ENCODE assay signal across 9 cellular contexts in the genomic region with DNA sequence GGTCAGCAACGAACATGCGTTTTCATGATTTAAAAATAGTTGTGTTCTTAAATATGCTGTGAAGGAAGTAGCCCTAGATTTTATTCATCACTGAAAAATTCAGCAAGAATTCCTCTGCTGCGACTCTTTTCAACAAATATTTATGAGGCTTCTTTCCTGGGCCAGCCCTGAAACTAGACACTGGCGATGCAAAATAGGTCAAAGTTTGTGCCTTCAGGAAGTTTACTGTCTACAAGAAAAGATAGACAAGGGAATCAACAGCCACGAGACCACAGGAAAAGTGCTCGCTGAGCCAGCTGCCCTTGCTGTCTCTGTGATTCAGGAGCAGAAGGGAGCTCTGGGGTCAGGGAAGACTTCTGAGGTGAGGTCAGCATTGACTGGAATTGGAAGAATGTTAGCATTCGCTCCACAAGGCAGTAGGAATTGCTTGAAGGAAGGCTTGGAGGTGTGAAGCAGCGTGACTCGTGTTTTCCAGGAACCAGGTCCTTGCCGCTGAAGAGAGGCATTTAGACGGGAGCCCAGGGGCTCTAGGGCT. TPM values are rescaled to one million over a fixed set of nuclear protein-coding genes. Genes with fewer than 3 reads are reported as not detected.
DNase-seq lines count a peak whose midpoint lies in the region; ATAC-seq and TF ChIP-seq lines count a peak whose summit lies in the region.
"Had no signal": no experiment of that assay in that cellular context is flagged by ENCODE, and none has a peak within 500 bp of the region (broad histone marks: within the 10 kb centered on the region; RNA-seq: fewer than 3 reads in every experiment).

No MANE protein-coding gene starts in this region.

- peaks cover 58 to 69% of the 10 kb centered on the region in 2 donors for H3K4me1 Mint-ChIP-seq in natural killer cell

- peaks cover 0 to 4% of the 10 kb centered on the region in 2 donors for H3K27me3 Mint-ChIP-seq in natural killer cell (ENCODE audit: low read depth in 2 of 2)

- no peaks in the 10 kb centered on the region for H3K27me3 ChIP-seq in NT2/D1 (ENCODE audit: insufficient read depth, insufficient read length)

- TF ChIP-seq CTCF in choroid plexus epithelial cell (conservative IDR thresholded peaks at IDR 0.05; ENCODE audit: low read depth, low read length) (no peak), natural killer cell (IDR thresholded peaks at IDR 0.05) (no peak)

- DNase-seq in EL (peak; percentile 98), NT2/D1 (ENCODE audit: low read depth, low spot score) (no peak), choroid plexus epithelial cell (ENCODE audit: low read depth) (peak; percentile 90), natural killer cell (no peak), NCI-H1694 (lab: John Stamatoyannopoulos, UW) (no peak)
- DNase-seq in activated CD8-positive, alpha-beta memory T cell treated with anti-CD3 and anti-CD28 coated beads, Interleukin-2, amount 50 U/mL, for 4 hours, result no peak
- DNase-seq in central memory CD4-positive, alpha-beta T cell, result no peak
- DNase-seq: OCI-M1 had no signal

- H3K9me3 ChIP-seq in NT2/D1 (ENCODE audit: insufficient read depth, low read length), result no peaks in the 10 kb centered on the region

- peak overlapping the region; percentile 56 for H3K9ac ChIP-seq in NT2/D1 (ENCODE audit: insufficient read length, low read depth)

- peak overlapping the region; percentile 99 for H3K4me3 Mint-ChIP-seq in natural killer cell

- H3K4me1 ChIP-seq in NT2/D1 (ENCODE audit: insufficient read depth, insufficient read length), result no peaks in the 10 kb centered on the region

- intact Hi-C loops in natural killer cell (cut with micrococcal nuclease), result loop anchor here (5.0 to 10.0 kb wide), 2 partner anchors 52 to 360 kb away; a partner anchor contains a TSS

- H3K27ac Mint-ChIP-seq in natural killer cell, result peak overlapping the region in 1 of 2 donors; percentile 89

- H3K9me3 Mint-ChIP-seq in natural killer cell, result no peaks in the 10 kb centered on the region

- H3K36me3 Mint-ChIP-seq in natural killer cell, result peaks cover 5% of the 10 kb centered on the region

- H3K4me3 ChIP-seq in NT2/D1 (ENCODE audit: insufficient read length, low read depth) (no peak overlapping the region), choroid plexus epithelial cell (ENCODE audit: low read depth, low read length) (no peak overlapping the region)

- peaks cover 26% of the 10 kb centered on the region for H3K36me3 ChIP-seq in NT2/D1 (ENCODE audit: insufficient read depth, insufficient read length, low read length)

- no peak for ATAC-seq in natural killer cell
- no peak for ATAC-seq in activated CD4-positive, CD25-positive, alpha-beta regulatory T cell treated with anti-CD3 and anti-CD28 coated beads, Interleukin-2, amount 50 U/mL, for 24 hours

RNA-seq across cellular contexts. Expression of a gene that starts 1.9 kb away (rescaled TPM):
- total RNA-seq in natural killer cell, result 1,000 to 10,000 TPM; 1,481 to 1,796 (median 1,628) TPM

RNA-seq across cellular contexts. Expression of a gene that starts 12.8 kb away (rescaled TPM):
- 1 to 10 TPM in 1 of 3 donors, under 1 TPM in 2; 0.35 to 1.1 (median 0.52) TPM for total RNA-seq in natural killer cell

RNA-seq across cellular contexts. Expression of a gene that starts 45.2 kb away (rescaled TPM):
- total RNA-seq in natural killer cell, result not detected

RNA-seq across cellular contexts. Expression of a gene that starts 50.8 kb away (rescaled TPM):
- 100 to 1,000 TPM; 174 to 219 (median 193) TPM for total RNA-seq in natural killer cell

Comparison
In these comparisons a context has a peak if more than half of its experiments do, and no peak if none do; other contexts are left out.
1. DNase-seq: peak in EL (single experiment) and choroid plexus epithelial cell (single experiment); none in NT2/D1 (single experiment), natural killer cell (single experiment), NCI-H1694 (single experiment), activated CD8-positive, alpha-beta memory T cell treated with anti-CD3 and anti-CD28 coated beads, Interleukin-2, amount 50 U/mL, for 4 hours (single experiment) and central memory CD4-positive, alpha-beta T cell (single experiment).